Comparison of ENCODE assay signal across 8 cellular contexts in genomic region chr5:176362098-176362442, GRCh38. TPM values are rescaled to one million over a fixed set of nuclear protein-coding genes. Genes with fewer than 3 reads are reported as not detected.
DNase-seq lines count a peak whose midpoint lies in the region; ATAC-seq and TF ChIP-seq lines count a peak whose summit lies in the region.

No MANE protein-coding gene starts in this region.

- no peak for DNase-seq in activated naive CD4-positive, alpha-beta T cell treated with anti-CD3 and anti-CD28 coated beads, Interleukin-2, amount 50 U/mL, for 72 hours (ENCODE audit: low spot score in 2 of 2)
- DNase-seq in right lobe of liver = no peak
- DNase-seq in uterus = no peak
- DNase-seq in activated CD8-positive, alpha-beta memory T cell treated with anti-CD3 and anti-CD28 coated beads for 24 hours = no peak
- DNase-seq in iPS-NIHi7 (ENCODE audit: extremely low spot score) = no peak
- no peak for DNase-seq in mucosa of gallbladder (ENCODE audit: low spot score)

- TF ChIP-seq POLR2A in GM18505 (IDR thresholded peaks at IDR 0.05; ENCODE audit: borderline replicate concordance, extremely low read depth, insufficient read depth, insufficient read length) (no peak), right lobe of liver (IDR thresholded peaks at IDR 0.05) (no peak), uterus (IDR thresholded peaks at IDR 0.05) (no peak)

- H3K27ac Mint-ChIP-seq in activated naive CD4-positive, alpha-beta T cell treated with anti-CD3 and anti-CD28 coated beads, Interleukin-2, amount 50 U/mL, for 72 hours = peak overlapping the region; percentile 94 to 96

- peaks cover 7 to 26% of the 10 kb centered on the region in 2 donors for H3K36me3 Mint-ChIP-seq in activated naive CD4-positive, alpha-beta T cell treated with anti-CD3 and anti-CD28 coated beads, Interleukin-2, amount 50 U/mL, for 72 hours

- H3K9me3 ChIP-seq in right lobe of liver (no peaks in the 10 kb centered on the region), uterus (no peaks in the 10 kb centered on the region)

- peak; percentile 5 for ATAC-seq in GM18505 (IDR thresholded peaks at IDR 0.05; ENCODE audit: unreplicated experiment)
- peak; percentile 4 for ATAC-seq in HG02870 (IDR thresholded peaks at IDR 0.05; ENCODE audit: unreplicated experiment)
- no peak for ATAC-seq in activated naive CD4-positive, alpha-beta T cell treated with anti-CD3 and anti-CD28 coated beads, Interleukin-2, amount 50 U/mL, for 72 hours
- ATAC-seq in right lobe of liver = no peak

- no peak for TF ChIP-seq CTCF in right lobe of liver (IDR thresholded peaks at IDR 0.05)
- no peak for TF ChIP-seq CTCF in uterus (IDR thresholded peaks at IDR 0.05)

- peak overlapping the region; percentile 68 to 100 (median 95) for H3K4me3 ChIP-seq in right lobe of liver
- peak overlapping the region; percentile 76 to 99 for H3K4me3 ChIP-seq in uterus

- intact Hi-C loops in right lobe of liver (cut with DNase I) = no loop called here
- intact Hi-C loops in uterus (cut with DNase I; ENCODE audit: low total_unique reads) = no loop called here

- 24% methylated on average over 12 of the region's 12 CpGs for WGBS in right lobe of liver (ENCODE audit: insufficient coverage, low coverage, low lambda C conversion rate, missing lambda C conversion rate)

- H3K36me3 ChIP-seq in right lobe of liver (peaks cover 0 to 14% (median 4%) of the 10 kb centered on the region in 4 donors), uterus (no peaks in the 10 kb centered on the region)

- H3K4me1 ChIP-seq in right lobe of liver = peaks cover 0 to 20% (median 2%) of the 10 kb centered on the region in 4 donors
- H3K4me1 ChIP-seq in uterus = peaks cover 0 to 4% of the 10 kb centered on the region in 2 donors

- no peaks in the 10 kb centered on the region for H3K27me3 ChIP-seq in right lobe of liver
- no peaks in the 10 kb centered on the region for H3K27me3 ChIP-seq in uterus

- H3K27ac ChIP-seq in right lobe of liver (peak overlapping the region; percentile 34 to 91 (median 90)), uterus (peak overlapping the region; percentile 70 to 83)

- H3K9me3 Mint-ChIP-seq in activated naive CD4-positive, alpha-beta T cell treated with anti-CD3 and anti-CD28 coated beads, Interleukin-2, amount 50 U/mL, for 72 hours = no peaks in the 10 kb centered on the region

RNA-seq across cellular contexts. Expression of gene KIAA1191, which starts 0.5 kb away (rescaled TPM):
- 10 to 100 TPM; 58.3 to 58.9 TPM for total RNA-seq in activated naive CD4-positive, alpha-beta T cell treated with anti-CD3 and anti-CD28 coated beads, Interleukin-2, amount 50 U/mL, for 72 hours
- total RNA-seq in right lobe of liver (10 to 100 TPM; 49.7 to 65.0 (median 57.6) TPM), uterus (100 to 1,000 TPM in 1 of 4 donors, 10 to 100 TPM in 3; 57.0 to 112 (median 67.5) TPM), mucosa of gallbladder (113 TPM)

RNA-seq across cellular contexts. Expression of gene ARL10, which starts 3.2 kb away (rescaled TPM):
- 10 to 100 TPM in 1 of 2 donors, 1 to 10 TPM in 1; 3.1 to 19.1 TPM for total RNA-seq in activated naive CD4-positive, alpha-beta T cell treated with anti-CD3 and anti-CD28 coated beads, Interleukin-2, amount 50 U/mL, for 72 hours
- total RNA-seq in right lobe of liver (1 to 10 TPM in 5 of 6 experiments, under 1 TPM in 1; 0.93 to 2.4 (median 1.1) TPM), uterus (10 to 100 TPM in 2 of 4 donors, 1 to 10 TPM in 2; 4.1 to 21.2 (median 9.6) TPM), mucosa of gallbladder (6.6 TPM)

RNA-seq across cellular contexts. Expression of gene NOP16, which starts 26.3 kb away (rescaled TPM):
- 10 to 100 TPM; 42.1 to 67.7 TPM for total RNA-seq in activated naive CD4-positive, alpha-beta T cell treated with anti-CD3 and anti-CD28 coated beads, Interleukin-2, amount 50 U/mL, for 72 hours
- total RNA-seq in right lobe of liver (10 to 100 TPM; 12.8 to 19.6 (median 17.2) TPM), uterus (10 to 100 TPM in 1 of 4 donors, 1 to 10 TPM in 2, under 1 TPM in 1; 0.51 to 17.8 (median 7.9) TPM), mucosa of gallbladder (10.1 TPM)

RNA-seq across cellular contexts. Expression of gene HIGD2A, which starts 26.5 kb away (rescaled TPM):
- total RNA-seq in activated naive CD4-positive, alpha-beta T cell treated with anti-CD3 and anti-CD28 coated beads, Interleukin-2, amount 50 U/mL, for 72 hours = 100 to 1,000 TPM; 120 to 154 TPM
- total RNA-seq in right lobe of liver (100 to 1,000 TPM in 2 of 6 experiments, 10 to 100 TPM in 4; 39.0 to 107 (median 56.5) TPM), uterus (10 to 100 TPM in 3 of 4 donors, 1 to 10 TPM in 1; 4.6 to 74.5 (median 26.7) TPM), mucosa of gallbladder (125 TPM)

RNA-seq across cellular contexts. Expression of gene CLTB, which starts 54.3 kb away (rescaled TPM):
- 10 to 100 TPM; 41.8 to 48.6 TPM for total RNA-seq in activated naive CD4-positive, alpha-beta T cell treated with anti-CD3 and anti-CD28 coated beads, Interleukin-2, amount 50 U/mL, for 72 hours
- 10 to 100 TPM; 28.6 to 73.0 (median 31.3) TPM for total RNA-seq in right lobe of liver
- total RNA-seq in uterus = 100 to 1,000 TPM in 1 of 4 donors, 10 to 100 TPM in 3; 34.7 to 162 (median 63.4) TPM
- 119 TPM for total RNA-seq in mucosa of gallbladder

Comparison
In these comparisons a context has a peak if more than half of its experiments do, and no peak if none do; other contexts are left out.
1. ATAC-seq: peak in GM18505 (single experiment) and HG02870 (single experiment); none in activated naive CD4-positive, alpha-beta T cell treated with anti-CD3 and anti-CD28 coated beads, Interleukin-2, amount 50 U/mL, for 72 hours (0 of 2) and right lobe of liver (0 of 4).